Comparison of ENCODE assay signal across 27 cellular contexts in the genomic region with DNA sequence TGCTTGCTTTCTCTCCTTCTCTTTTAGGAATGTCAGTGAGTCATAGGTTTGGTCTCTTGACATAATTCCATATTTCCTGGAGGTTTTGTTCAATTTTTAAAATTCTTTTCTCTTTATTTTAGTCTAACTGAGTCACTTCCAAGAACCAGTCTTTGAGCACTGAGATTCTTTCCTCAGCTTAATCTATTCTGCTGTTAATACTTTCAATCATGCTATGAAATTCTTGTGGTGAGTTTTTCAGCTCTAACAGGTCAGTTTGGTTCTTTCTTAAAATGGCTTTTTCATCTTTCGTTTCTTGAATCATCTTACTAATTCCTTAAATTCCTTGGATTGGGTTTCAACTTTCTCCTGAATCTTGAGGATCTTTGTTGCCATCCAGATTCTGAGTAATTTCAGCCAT.
A peak's percentile ranks its signal among the peaks of the same experiment; 100 is the strongest.
DNase-seq lines count a peak whose midpoint lies in the region; ATAC-seq and TF ChIP-seq lines count a peak whose summit lies in the region.
"Had no signal": no experiment of that assay in that cellular context is flagged by ENCODE, and none has a peak within 500 bp of the region (broad histone marks: within the 10 kb centered on the region; RNA-seq: fewer than 3 reads in every experiment).

No MANE protein-coding gene starts in this region.

- peak overlapping the region; percentile 13 for H3K27ac ChIP-seq in mesenchymal stem cell (ENCODE audit: low read length, poor library complexity, severe bottlenecking)
- no peak overlapping the region for H3K27ac ChIP-seq in spleen
- no peak overlapping the region for H3K27ac ChIP-seq in neuronal stem cell (replicated peaks; ENCODE audit: low read length)
- H3K27ac ChIP-seq: SK-N-MC, vagina had no signal

- H3K4me3 ChIP-seq in epithelial cell of esophagus (ENCODE audit: low read length) (no peak overlapping the region), mesenchymal stem cell (ENCODE audit: insufficient read depth in 1 of 2, low read depth in 1 of 2, low read length in 2 of 2) (no peak overlapping the region), spleen (no peak overlapping the region), neuronal stem cell (ENCODE audit: low read length in 2 of 2) (no peak overlapping the region)
- H3K4me3 ChIP-seq: SK-N-MC, vagina had no signal

- H3K9me3 ChIP-seq in mesenchymal stem cell (ENCODE audit: control insufficient read depth, low read length) (peaks cover 26% of the 10 kb centered on the region), spleen (peaks cover 0 to 46% (median 26%) of the 10 kb centered on the region in 8 donors), neuronal stem cell (replicated peaks in 1 of 2; ENCODE audit: control insufficient read depth in 2 of 2, insufficient read depth in 1 of 2, low read depth in 1 of 2, low read length in 2 of 2) (peaks cover 5% of the 10 kb centered on the region in 2 donors)
- H3K9me3 ChIP-seq: vagina had no signal

- H2AK5ac ChIP-seq in mesenchymal stem cell (ENCODE audit: low read length, severe bottlenecking), result no peak overlapping the region
- no peak overlapping the region for H2AK5ac ChIP-seq in neuronal stem cell (ENCODE audit: low read depth, low read length)

- H3K14ac ChIP-seq in mesenchymal stem cell (ENCODE audit: low read length in 2 of 2) (no peak overlapping the region), neuronal stem cell (ENCODE audit: low read length) (no peak overlapping the region)

- H4K91ac ChIP-seq in mesenchymal stem cell (ENCODE audit: low read length), result no peak overlapping the region
- H4K91ac ChIP-seq in neuronal stem cell (ENCODE audit: low read depth, low read length, poor library complexity), result no peak overlapping the region

- H3K4ac ChIP-seq in mesenchymal stem cell (ENCODE audit: low read depth in 1 of 2, low read length in 2 of 2), result no peak overlapping the region
- H3K4ac ChIP-seq in neuronal stem cell (ENCODE audit: low read length), result no peak overlapping the region

- H3K9ac ChIP-seq in mesenchymal stem cell (ENCODE audit: low read length) (no peak overlapping the region), neuronal stem cell (ENCODE audit: low read depth, low read length, poor library complexity) (no peak overlapping the region)

- H4K8ac ChIP-seq in mesenchymal stem cell (ENCODE audit: low read length) (no peak overlapping the region), neuronal stem cell (ENCODE audit: low read depth, low read length) (no peak overlapping the region)

- H2BK12ac ChIP-seq in mesenchymal stem cell (ENCODE audit: low read length in 2 of 2) (no peak overlapping the region), neuronal stem cell (ENCODE audit: low read length) (no peak overlapping the region)

- H3K18ac ChIP-seq in mesenchymal stem cell (ENCODE audit: low read depth in 1 of 2, low read length in 2 of 2) (no peak overlapping the region), neuronal stem cell (ENCODE audit: low read length) (no peak overlapping the region)

- H3K79me1 ChIP-seq in mesenchymal stem cell (replicated peaks; ENCODE audit: low read length, poor library complexity, severe bottlenecking), result no peaks in the 10 kb centered on the region
- H3K79me1 ChIP-seq in neuronal stem cell (ENCODE audit: low read depth, low read length), result no peaks in the 10 kb centered on the region

- ATAC-seq in HG03565 (IDR thresholded peaks at IDR 0.05; ENCODE audit: unreplicated experiment), result no peak
- ATAC-seq: activated T-cell treated with anti-CD3 and anti-CD28 coated beads, Interleukin-2, amount 50 U/mL, for 4 hours; left lobe of liver had no signal

- DNase-seq in EH (ENCODE audit: low read depth) (peak; percentile 80), LHCN-M2 (ENCODE audit: low read depth) (peak; percentile 64), epithelial cell of esophagus (ENCODE audit: low read depth) (peak; percentile 1), mesenchymal stem cell (no peak), spleen (no peak), neuronal stem cell (ENCODE audit: low spot score) (no peak)
- no peak for DNase-seq in NK-92 treated with Interleukin-12 subunit alpha and Interleukin-12 subunit beta, amount 100 ng/mL, for 24 hours (lab: John Stamatoyannopoulos, UW)
- DNase-seq: ACHN; activated CD4-positive, alpha-beta T cell treated with anti-CD3 and anti-CD28 coated beads for 4 hours; activated naive CD4-positive, alpha-beta T cell; activated T-cell treated with anti-CD3 and anti-CD28 coated beads, Interleukin-2, amount 50 U/mL, for 4 hours; amniotic stem cell; C1 segment of cervical spinal cord; KG1; naive B cell; NCI-H2171 treated with DMSO at 0.1 percent for 48 hours; NCI-H69; occipital lobe; retina; RPMI8226; stimulated activated CD4-positive, alpha-beta T cell treated with anti-CD3 and anti-CD28 coated beads, Interleukin-12 subunit alpha, Interleukin-12 subunit beta, amount 100 ng/mL, for 4 hours; stimulated activated CD4-positive, alpha-beta T cell treated with anti-CD3 and anti-CD28 coated beads, Interleukin-4, amount 100 ng/mL, for 24 hours; stimulated activated naive CD4-positive, alpha-beta T cell treated with Interleukin-2 at 50 U/mL for 16 hours had no signal

- H3K27me3 ChIP-seq in mesenchymal stem cell (ENCODE audit: control insufficient read depth in 1 of 2, insufficient read depth in 1 of 2, low read length in 2 of 2), result no peaks in the 10 kb centered on the region
- H3K27me3 ChIP-seq in spleen (replicated peaks in 1 of 7), result no peaks in the 10 kb centered on the region
- no peaks in the 10 kb centered on the region for H3K27me3 ChIP-seq in neuronal stem cell (ENCODE audit: control insufficient read depth in 3 of 3, insufficient read depth in 3 of 3, low read depth in 1 of 3, low read length in 3 of 3)
- H3K27me3 ChIP-seq: vagina had no signal

- H3K36me3 ChIP-seq in mesenchymal stem cell (ENCODE audit: control insufficient read depth in 1 of 2, insufficient read depth in 2 of 2, low read depth in 1 of 2, low read length in 2 of 2) (peaks cover 0 to 6% of the 10 kb centered on the region in 2 experiments), spleen (no peaks in the 10 kb centered on the region), neuronal stem cell (replicated peaks in 1 of 2; ENCODE audit: control insufficient read depth in 2 of 2, insufficient read depth in 2 of 2, low read length in 2 of 2) (no peaks in the 10 kb centered on the region)
- H3K36me3 ChIP-seq: vagina had no signal

- no peak for TF ChIP-seq CTCF in epithelial cell of esophagus (IDR thresholded peaks at IDR 0.05; ENCODE audit: insufficient read depth, low read depth, low read length, missing control alignments)
- no peak for TF ChIP-seq CTCF in spleen (IDR thresholded peaks at IDR 0.05 in 8 of 11, conservative IDR thresholded peaks at IDR 0.05 in 3 of 11)

- H2BK120ac ChIP-seq in mesenchymal stem cell (ENCODE audit: low read depth, low read length) (no peak overlapping the region), neuronal stem cell (ENCODE audit: low read depth, low read length) (no peak overlapping the region)

- H3K4me1 ChIP-seq in mesenchymal stem cell (ENCODE audit: control insufficient read depth, insufficient read depth, low read depth, low read length) (no peaks in the 10 kb centered on the region), spleen (no peaks in the 10 kb centered on the region), neuronal stem cell (ENCODE audit: control insufficient read depth in 2 of 2, insufficient read depth in 1 of 2, low read depth in 1 of 2, low read length in 2 of 2) (no peaks in the 10 kb centered on the region)

- H3K4me2 ChIP-seq in mesenchymal stem cell (ENCODE audit: low read length, poor library complexity, severe bottlenecking), result no peak overlapping the region
- no peak overlapping the region for H3K4me2 ChIP-seq in neuronal stem cell (ENCODE audit: insufficient read depth, low read length, poor library complexity, severe bottlenecking)

- intact Hi-C loops in spleen (cut with DNase I; ENCODE audit: low total_unique reads), result no loop called here

- WGBS in mesenchymal stem cell, result no CpG with 5 or more reads among the region's 1 CpG
- 62 to 95% (median 75%) methylated on average over 1 of the region's 1 CpG for WGBS in spleen, 5 donors
- no CpG with 5 or more reads among the region's 1 CpG for WGBS in neuronal stem cell (ENCODE audit: extremely low coverage in 2 of 2, insufficient read length in 2 of 2, insufficient replicate concordance in 1 of 2), 2 donors

- H2AFZ ChIP-seq in mesenchymal stem cell (ENCODE audit: low read depth, low read length), result no peak overlapping the region
- no peak overlapping the region for H2AFZ ChIP-seq in neuronal stem cell (ENCODE audit: low read length)

- H3K23ac ChIP-seq in mesenchymal stem cell (ENCODE audit: low read length in 2 of 2), result no peak overlapping the region
- H3K23ac ChIP-seq in neuronal stem cell (ENCODE audit: low read depth, low read length, poor library complexity), result no peak overlapping the region

- H2BK5ac ChIP-seq in mesenchymal stem cell (ENCODE audit: low read depth, low read length, poor library complexity, severe bottlenecking) (no peak overlapping the region), neuronal stem cell (ENCODE audit: low read length) (no peak overlapping the region)

- no peak for TF ChIP-seq POLR2A in spleen (IDR thresholded peaks at IDR 0.05)

- H2BK15ac ChIP-seq in mesenchymal stem cell (ENCODE audit: low read depth, poor library complexity, severe bottlenecking) (no peak overlapping the region), neuronal stem cell (ENCODE audit: low read length) (no peak overlapping the region)

Comparison
In these comparisons a context has a peak if more than half of its experiments do, and no peak if none do; other contexts are left out.
1. DNase-seq: peak in EH (single experiment), LHCN-M2 (single experiment) and epithelial cell of esophagus (single experiment); none in mesenchymal stem cell (single experiment), NK-92 treated with Interleukin-12 subunit alpha and Interleukin-12 subunit beta, amount 100 ng/mL, for 24 hours (single experiment), spleen (single experiment) and neuronal stem cell (single experiment).